In the genomic region with DNA sequence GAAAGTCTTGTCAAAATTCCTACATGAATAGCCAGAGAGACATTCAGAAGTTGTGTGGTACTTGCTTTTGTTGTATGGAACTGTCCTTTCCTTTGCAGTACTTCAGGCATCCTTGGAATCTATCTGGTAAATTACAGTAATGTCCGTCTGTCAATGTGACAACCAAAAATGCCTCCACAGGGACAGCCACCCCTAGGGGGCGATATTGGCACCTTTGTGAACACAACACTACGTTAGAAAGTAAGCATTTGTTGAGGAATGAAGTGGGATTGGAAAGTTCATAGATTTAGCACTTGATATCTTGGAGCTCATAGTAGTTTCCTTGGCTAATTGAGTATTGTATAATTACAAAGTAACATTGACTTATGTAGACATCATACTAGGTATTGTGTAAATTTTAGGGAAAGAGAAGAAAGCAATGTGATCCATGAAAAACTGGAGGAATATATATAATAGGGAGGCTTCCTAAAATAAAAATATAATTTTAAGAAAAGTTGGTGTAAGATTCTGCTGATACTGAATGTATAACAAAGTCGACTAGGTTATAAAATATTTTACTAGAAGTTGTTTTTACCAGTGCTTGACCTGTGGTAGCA, we compare ENCODE assay signal across 1 cellular context.
TF ChIP-seq lines count a peak whose summit lies in the region.

No MANE protein-coding gene starts in this region.

TF ChIP-seq in endothelial cell of umbilical vein, 7 proteins besides CTCF, POLR2A, EP300 and RAD21 (continued from another document):
- no peak for TF ChIP-seq MYC (IDR thresholded peaks at IDR 0.05; ENCODE audit: low read depth, low read length)
- TF ChIP-seq, protein P1, sequence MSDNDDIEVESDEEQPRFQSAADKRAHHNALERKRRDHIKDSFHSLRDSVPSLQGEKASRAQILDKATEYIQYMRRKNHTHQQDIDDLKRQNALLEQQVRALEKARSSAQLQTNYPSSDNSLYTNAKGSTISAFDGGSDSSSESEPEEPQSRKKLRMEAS (IDR thresholded peaks at IDR 0.05; ENCODE audit: insufficient read depth, insufficient read length) = no peak
TF ChIP-seq in endothelial cell of umbilical vein: peak in this region for 0.
